Comparison of ENCODE assay signal across 24 cellular contexts in genomic region chr14:76502638-76503037, GRCh38.
"Had no signal": no experiment of that assay in that cellular context is flagged by ENCODE, and none has a peak within 500 bp of the region (broad histone marks: within the 10 kb centered on the region; RNA-seq: fewer than 3 reads in every experiment).

No MANE protein-coding gene starts in this region.

- H3K9me3 Mint-ChIP-seq: neural progenitor cell; stimulated activated effector memory CD8-positive, alpha-beta T cell treated with anti-CD3 and anti-CD28 coated beads, Interleukin-12 subunit alpha, Interleukin-12 subunit beta, amount 100 ng/mL, for 72 hours; stimulated activated naive CD8-positive, alpha-beta T cell treated with anti-CD3 and anti-CD28 coated beads, Interleukin-15, Interleukin-2, amounts not matched to agents 100 ng/mL and 50 ng/mL, for 24 hours; T-helper 1 cell treated with Interleukin-12 subunit alpha and Interleukin-12 subunit beta and Interleukin-4 antibody, amounts not matched to agents 30 μg/mL and 1 μg/mL, for 36 hours had no signal

- H3K4me3 ChIP-seq: body of pancreas, gastrocnemius medialis, neural progenitor cell, right lobe of liver, skin epidermis, thoracic aorta, vagina had no signal

- H3K4me1 Mint-ChIP-seq: naive thymus-derived CD4-positive, alpha-beta T cell; stimulated activated effector memory CD8-positive, alpha-beta T cell treated with anti-CD3 and anti-CD28 coated beads, Interleukin-12 subunit alpha, Interleukin-12 subunit beta, amount 100 ng/mL, for 72 hours had no signal

- DNase-seq: activated CD4-positive, alpha-beta T cell treated with anti-CD3 and anti-CD28 coated beads for 4 hours; activated CD4-positive, alpha-beta T cell treated with anti-CD3 and anti-CD28 coated beads, Interleukin-2, amount 50 U/mL, for 4 hours; activated effector memory CD4-positive, alpha-beta T cell treated with Interleukin-2 at 50 U/mL for 16 hours; activated naive CD4-positive, alpha-beta T cell treated with Interleukin-2 at 50 U/mL for 16 hours; body of pancreas; dermis blood vessel endothelial cell; effector CD4-positive, alpha-beta T cell; gastrocnemius medialis; glutamatergic neuron; islet precursor cell; midbrain; naive thymus-derived CD4-positive, alpha-beta T cell; occipital lobe; stimulated activated CD4-positive, alpha-beta T cell treated with anti-CD3 and anti-CD28 coated beads, Interleukin-4, amount 100 ng/mL, for 24 hours; T-helper 9 cell had no signal

- H3K27me3 Mint-ChIP-seq: stimulated activated naive CD8-positive, alpha-beta T cell treated with anti-CD3 and anti-CD28 coated beads, Interleukin-15, Interleukin-2, amounts not matched to agents 100 ng/mL and 50 ng/mL, for 24 hours had no signal

- H3K36me3 Mint-ChIP-seq: activated naive CD8-positive, alpha-beta T cell; naive thymus-derived CD4-positive, alpha-beta T cell; neural progenitor cell; stimulated activated effector memory CD8-positive, alpha-beta T cell treated with anti-CD3 and anti-CD28 coated beads, Interleukin-12 subunit alpha, Interleukin-12 subunit beta, amount 100 ng/mL, for 72 hours had no signal

- H3K4me3 Mint-ChIP-seq: activated naive CD8-positive, alpha-beta T cell; naive thymus-derived CD4-positive, alpha-beta T cell; neural progenitor cell; stimulated activated effector memory CD8-positive, alpha-beta T cell treated with anti-CD3 and anti-CD28 coated beads, Interleukin-12 subunit alpha, Interleukin-12 subunit beta, amount 100 ng/mL, for 72 hours; stimulated activated naive CD8-positive, alpha-beta T cell treated with anti-CD3 and anti-CD28 coated beads, Interleukin-15, Interleukin-2, amounts not matched to agents 100 ng/mL and 50 ng/mL, for 24 hours; T-helper 1 cell treated with Interleukin-12 subunit alpha and Interleukin-12 subunit beta and Interleukin-4 antibody, amounts not matched to agents 30 μg/mL and 1 μg/mL, for 36 hours had no signal

- ATAC-seq: body of pancreas; gastrocnemius medialis; naive thymus-derived CD4-positive, alpha-beta T cell; right lobe of liver; stimulated activated effector memory CD8-positive, alpha-beta T cell treated with anti-CD3 and anti-CD28 coated beads, Interleukin-12 subunit alpha, Interleukin-12 subunit beta, amount 100 ng/mL, for 72 hours had no signal

- H3K27ac Mint-ChIP-seq: activated naive CD8-positive, alpha-beta T cell; naive thymus-derived CD4-positive, alpha-beta T cell; neural progenitor cell; stimulated activated effector memory CD8-positive, alpha-beta T cell treated with anti-CD3 and anti-CD28 coated beads, Interleukin-12 subunit alpha, Interleukin-12 subunit beta, amount 100 ng/mL, for 72 hours; stimulated activated naive CD8-positive, alpha-beta T cell treated with anti-CD3 and anti-CD28 coated beads, Interleukin-15, Interleukin-2, amounts not matched to agents 100 ng/mL and 50 ng/mL, for 24 hours; T-helper 1 cell treated with Interleukin-12 subunit alpha and Interleukin-12 subunit beta and Interleukin-4 antibody, amounts not matched to agents 30 μg/mL and 1 μg/mL, for 36 hours had no signal
